In genomic region chr1:91744973-91745648, GRCh38 we compare ENCODE assay signal across 13 cellular contexts.
DNase-seq lines count a peak whose midpoint lies in the region; ATAC-seq, FAIRE-seq and TF ChIP-seq lines count a peak whose summit lies in the region.
"Had no signal": no experiment of that assay in that cellular context is flagged by ENCODE, and none has a peak within 500 bp of the region (broad histone marks: within the 10 kb centered on the region; RNA-seq: fewer than 3 reads in every experiment).

No MANE protein-coding gene starts in this region.

- H4K20me1 ChIP-seq in K562 (replicated peaks; ENCODE audit: control insufficient read depth, insufficient read depth, low read length) = no peaks in the 10 kb centered on the region

- in situ Hi-C loops in K562 (cut with MboI) = no loop called here

- TF ChIP-seq CTCF in K562 (IDR thresholded peaks at IDR 0.05 in 2 of 3, conservative IDR thresholded peaks at IDR 0.05 in 1 of 3; ENCODE audit: insufficient read depth in 2 of 3, low read depth in 1 of 3, low read length in 3 of 3) (no peak), right atrium auricular region (IDR thresholded peaks at IDR 0.05) (peak in 1 of 2 donors; percentile 23), coronary artery (IDR thresholded peaks at IDR 0.05) (no peak), GM10266 (IDR thresholded peaks at IDR 0.05; ENCODE audit: control insufficient read depth, insufficient read depth, low read depth, missing control alignments) (no peak)

- peak; percentile 57 for FAIRE-seq in K562 (lab: Jason Lieb, UNC)

- intact Hi-C loops in K562 (cut with micrococcal nuclease) = no loop called here

- H3K4me3 ChIP-seq in K562 (no peak overlapping the region), right atrium auricular region (no peak overlapping the region), coronary artery (no peak overlapping the region)

- no peak overlapping the region for H2AFZ ChIP-seq in K562 (ENCODE audit: low read depth, low read length)

- no peak overlapping the region for H3K9ac ChIP-seq in K562 (ENCODE audit: insufficient read depth in 1 of 2, low read depth in 2 of 2, low read length in 2 of 2)

- peak; percentile 71 for ATAC-seq in K562
- ATAC-seq in GM18870 (IDR thresholded peaks at IDR 0.05; ENCODE audit: unreplicated experiment) = no peak

- BruUV-seq in K562 (replicated peaks; lab: Mats Ljungman, UMichigan) = no TSS peak

- H3K27ac ChIP-seq in K562 (ENCODE audit: extremely low read depth, low read depth, low read length) (no peak overlapping the region), right atrium auricular region (peak overlapping the region; percentile 27 to 61), coronary artery (peak overlapping the region in 1 of 2 donors; percentile 69)

- peak; percentile 29 to 35; a peak in 2 of 4 replicates for TF ChIP-seq RAD21 in K562 (CRISPR knock-in tag; conservative IDR thresholded peaks at IDR 0.05 in 1 of 2, IDR thresholded peaks at IDR 0.05 in 1 of 2)

- POLR2A ChIA-PET in K562 (lab: Yijun Ruan, JAX) = interaction anchor here (0.8 to 1.6 kb wide), 2 partner anchors 9 to 13 kb away, joined by 3 to 4 read pairs; no protein-coding TSS in a partner anchor

- no peaks in the 10 kb centered on the region for H3K27me3 ChIP-seq in K562 (ENCODE audit: control insufficient read depth in 2 of 2, insufficient read depth in 2 of 2, low read length in 2 of 2)
- no peaks in the 10 kb centered on the region for H3K27me3 ChIP-seq in right atrium auricular region

- no peaks in the 10 kb centered on the region for H3K4me1 ChIP-seq in K562 (replicated peaks in 1 of 2; ENCODE audit: control insufficient read depth in 2 of 2, insufficient read depth in 2 of 2, low read length in 2 of 2)
- H3K4me1 ChIP-seq in right atrium auricular region = peaks cover 0 to 70% of the 10 kb centered on the region in 2 donors

- 50% methylated on average over 6 of the region's 6 CpGs for WGBS in K562 (ENCODE audit: insufficient coverage, low coverage, missing lambda C conversion rate)

- no peak for TF ChIP-seq EP300 in K562 (IDR thresholded peaks at IDR 0.05; ENCODE audit: low read length)

- TF ChIP-seq POLR2A in K562 (conservative IDR thresholded peaks at IDR 0.05) = no peak

- no peaks in the 10 kb centered on the region; the same call in 1 of the 3 replicates for H3K36me3 ChIP-seq in K562 (ENCODE audit: control insufficient read depth, insufficient read depth, low read length)
- peaks cover 7% of the 10 kb centered on the region for H3K36me3 ChIP-seq in right atrium auricular region

- H3K9me3 ChIP-seq in K562 (replicated peaks; ENCODE audit: control insufficient read depth, insufficient read depth, low read depth, low read length) (peaks cover 10% of the 10 kb centered on the region; the same call in 1 of the 2 replicates), right atrium auricular region (no peaks in the 10 kb centered on the region)

- no peaks in the 10 kb centered on the region for H3K79me2 ChIP-seq in K562 (ENCODE audit: control insufficient read depth, insufficient read depth, low read length)

- DNase-seq in DMS79 treated with DMSO at 0.1 percent for 48 hours (lab: John Stamatoyannopoulos, UW) (peak; percentile 78), K562 (ENCODE audit: extremely low read depth in 1 of 4, low spot score in 3 of 4) (no peak), right atrium auricular region (ENCODE audit: low spot score) (peak; percentile 86), pulmonary artery endothelial cell (ENCODE audit: low read depth, low spot score) (peak; percentile 50), coronary artery (ENCODE audit: low spot score) (no peak), NCI-H1048 (lab: John Stamatoyannopoulos, UW) (no peak), GM10266 (ENCODE audit: extremely low spot score) (no peak)
- DNase-seq: activated naive CD4-positive, alpha-beta T cell treated with anti-CD3 and anti-CD28 coated beads for 36 hours; CD4-positive, alpha-beta T cell; endodermal cell; NCI-H187 treated with DMSO at 0.1 percent for 48 hours; SHP77 had no signal

- CTCF ChIA-PET in K562 (lab: Yijun Ruan, JAX; ENCODE audit: low intra/inter-chr PET ratio) = no interaction called here

- H3K4me2 ChIP-seq in K562 (ENCODE audit: insufficient read depth, low read length) = no peak overlapping the region

- H3K9me1 ChIP-seq in K562 (ENCODE audit: control insufficient read depth, insufficient read depth, low read length) = no peaks in the 10 kb centered on the region

TF ChIP-seq in K562, 482 proteins besides CTCF, POLR2A, EP300 and RAD21 (continues in another document):
- no peak for TF ChIP-seq THAP12 (CRISPR knock-in tag; IDR thresholded peaks at IDR 0.05)
- peak; percentile 65 for TF ChIP-seq NFIC (IDR thresholded peaks at IDR 0.05)
- no peak for TF ChIP-seq PYGO2 (tag; IDR thresholded peaks at IDR 0.05)
- TF ChIP-seq ATF7 (IDR thresholded peaks at IDR 0.05) = no peak
- TF ChIP-seq STAT6 (CRISPR knock-in tag; IDR thresholded peaks at IDR 0.05) = no peak
- no peak for TF ChIP-seq SNRNP70 (optimal IDR thresholded peaks at IDR 0.05; ENCODE audit: low read depth, low read length)
- no peak for TF ChIP-seq IRF1 (CRISPR knock-in tag; IDR thresholded peaks at IDR 0.05; ENCODE audit: borderline replicate concordance)
- no peak for TF ChIP-seq ARID2 (IDR thresholded peaks at IDR 0.05)
- TF ChIP-seq CXXC5 (CRISPR knock-in tag; IDR thresholded peaks at IDR 0.05) = 0 out of 2 replicates have a peak, but pooled peaks have one; percentile 12
- no peak for TF ChIP-seq CEBPG (CRISPR knock-in tag; IDR thresholded peaks at IDR 0.05)
- no peak for TF ChIP-seq CEBPG (tag; conservative IDR thresholded peaks at IDR 0.05 in 1 of 2, IDR thresholded peaks at IDR 0.05 in 1 of 2)
- no peak for TF ChIP-seq KAT2B (IDR thresholded peaks at IDR 0.05; ENCODE audit: low read depth, low read length)
- TF ChIP-seq KDM5B (IDR thresholded peaks at IDR 0.05; ENCODE audit: insufficient replicate concordance, low read depth, low read length) = no peak
- no peak for TF ChIP-seq PHTF2 (CRISPR knock-in tag; IDR thresholded peaks at IDR 0.05)
- no peak for TF ChIP-seq ZNF134 (CRISPR knock-in tag; conservative IDR thresholded peaks at IDR 0.05)
- no peak for TF ChIP-seq NR2C2 (CRISPR knock-in tag; IDR thresholded peaks at IDR 0.05)
- TF ChIP-seq NR2C2 (tag; IDR thresholded peaks at IDR 0.05) = no peak
- TF ChIP-seq HMGXB4 (CRISPR knock-in tag; IDR thresholded peaks at IDR 0.05) = no peak

Comparison
In these comparisons a context has a peak if more than half of its experiments do, and no peak if none do; other contexts are left out.
1. DNase-seq: peak in DMS79 treated with DMSO at 0.1 percent for 48 hours (single experiment), right atrium auricular region (single experiment) and pulmonary artery endothelial cell (single experiment); none in K562 (0 of 4), coronary artery (single experiment), NCI-H1048 (single experiment) and GM10266 (single experiment).